Comparison of ENCODE assay signal across 11 cellular contexts in genomic region chr10:79349766-79350406, GRCh38. TPM values are rescaled to one million over a fixed set of nuclear protein-coding genes. Genes with fewer than 3 reads are reported as not detected.
DNase-seq lines count a peak whose midpoint lies in the region; ATAC-seq and TF ChIP-seq lines count a peak whose summit lies in the region.
"Had no signal": no experiment of that assay in that cellular context is flagged by ENCODE, and none has a peak within 500 bp of the region (broad histone marks: within the 10 kb centered on the region; RNA-seq: fewer than 3 reads in every experiment).

No MANE protein-coding gene starts in this region.

- no peak for TF ChIP-seq CTCF in SK-N-SH (IDR thresholded peaks at IDR 0.05)
- no peak for TF ChIP-seq CTCF in NB4 (IDR thresholded peaks at IDR 0.05; ENCODE audit: low read depth, low read length)
- TF ChIP-seq CTCF in colonic mucosa (IDR thresholded peaks at IDR 0.05), result no peak
- no peak for TF ChIP-seq CTCF in osteocyte (IDR thresholded peaks at IDR 0.05)

- H3K27ac ChIP-seq in SK-N-SH (ENCODE audit: low read depth in 2 of 2, low read length in 1 of 2), result no peak overlapping the region
- H3K27ac ChIP-seq in colonic mucosa, result no peak overlapping the region

- no peak overlapping the region; the same call in 1 of the 2 replicates for H3K9ac ChIP-seq in SK-N-SH
- H3K9ac ChIP-seq in colonic mucosa (ENCODE audit: low read depth in 2 of 2, low read length in 2 of 2), result no peak overlapping the region

- H3K27me3 Mint-ChIP-seq in osteocyte (ENCODE audit: unreplicated experiment), result no peaks in the 10 kb centered on the region

- peaks cover 52% of the 10 kb centered on the region for H3K79me2 ChIP-seq in SK-N-SH (ENCODE audit: insufficient read depth)

- H2AFZ ChIP-seq in SK-N-SH (ENCODE audit: low read depth), result no peak overlapping the region

- H3K9me3 ChIP-seq in SK-N-SH (no peaks in the 10 kb centered on the region), colonic mucosa (no peaks in the 10 kb centered on the region)

- no peaks in the 10 kb centered on the region for H3K27me3 ChIP-seq in SK-N-SH (ENCODE audit: insufficient read depth)
- no peaks in the 10 kb centered on the region for H3K27me3 ChIP-seq in colonic mucosa

- POLR2A ChIA-PET in SK-N-SH (lab: Yijun Ruan, JAX), result no interaction called here

- intact Hi-C loops in colonic mucosa (cut with DNase I), result no loop called here

- no peak overlapping the region for H3K4me3 Mint-ChIP-seq in osteocyte (ENCODE audit: unreplicated experiment)

- TF ChIP-seq RAD21 in SK-N-SH (IDR thresholded peaks at IDR 0.05; ENCODE audit: low read length), result no peak

- no peaks in the 10 kb centered on the region for H3F3A ChIP-seq in SK-N-SH (replicated peaks; ENCODE audit: insufficient read depth)

- H3K36me3 ChIP-seq in SK-N-SH (replicated peaks in 1 of 2; ENCODE audit: control insufficient read depth in 1 of 2, insufficient read depth in 2 of 2, low read length in 1 of 2) (peaks cover 52 to 59% of the 10 kb centered on the region in 2 experiments), colonic mucosa (peaks cover 30% of the 10 kb centered on the region)

- peaks cover 31% of the 10 kb centered on the region for H3K36me3 Mint-ChIP-seq in osteocyte (ENCODE audit: unreplicated experiment)

- CTCF ChIA-PET in SK-N-SH (lab: Yijun Ruan, JAX), result interaction anchor here (1.1 kb wide), 1 partner anchor 38 kb away, joined by 3 read pairs; no protein-coding TSS in a partner anchor

- H3K4me3 ChIP-seq in SK-N-SH (ENCODE audit: low read depth in 2 of 2, low read length in 1 of 2) (no peak overlapping the region), NB4 (ENCODE audit: low read depth, low read length) (peak overlapping the region; percentile 94), colonic mucosa (no peak overlapping the region)

- H4K20me1 ChIP-seq in SK-N-SH (ENCODE audit: insufficient read depth), result peaks cover 18% of the 10 kb centered on the region; the same call in 1 of the 2 replicates

- peak overlapping the region; percentile 99 for H3K4me2 ChIP-seq in SK-N-SH

- no peaks in the 10 kb centered on the region for H3K9me3 Mint-ChIP-seq in osteocyte (ENCODE audit: unreplicated experiment)

- WGBS in SK-N-SH (ENCODE audit: low lambda C conversion rate), result 91% methylated on average over 6 of the region's 6 CpGs

- no peaks in the 10 kb centered on the region for H3K9me2 ChIP-seq in SK-N-SH

- H3K4me1 ChIP-seq in SK-N-SH (ENCODE audit: control insufficient read depth in 1 of 2, insufficient read depth in 2 of 2, low read depth in 1 of 2, low read length in 1 of 2), result peaks cover 13 to 42% of the 10 kb centered on the region in 2 experiments; a peak in 3 of 4 replicates
- peaks cover 12% of the 10 kb centered on the region for H3K4me1 ChIP-seq in colonic mucosa

- H3K27ac Mint-ChIP-seq in osteocyte (ENCODE audit: unreplicated experiment), result no peak overlapping the region

- H3K4me1 Mint-ChIP-seq in osteocyte (ENCODE audit: unreplicated experiment), result peaks cover 17% of the 10 kb centered on the region

- DNase-seq in SK-N-SH (no peak), NB4 (ENCODE audit: low read depth) (no peak), colonic mucosa (peak; percentile 16), osteocyte (ENCODE audit: extremely low spot score, unreplicated experiment) (peak; percentile 70), HuH-7 (ENCODE audit: low spot score) (no peak), NCI-H748 treated with DMSO at 0.1 percent for 48 hours (lab: John Stamatoyannopoulos, UW) (no peak)
- DNase-seq: activated CD4-positive, CD25-positive, alpha-beta regulatory T cell treated with anti-CD3 and anti-CD28 coated beads, Interleukin-2, amount 50 U/mL, for 72 hours; NCI-H2029 treated with DMSO at 0.1 percent for 48 hours; retina had no signal

- no peak for TF ChIP-seq EP300 in SK-N-SH (IDR thresholded peaks at IDR 0.05; ENCODE audit: borderline replicate concordance in 1 of 2, low read depth in 1 of 2, low read length in 1 of 2)

- ATAC-seq in SK-N-SH treated with all-trans-retinoic acid at 6 μM for 48 hours (no peak), HG03469 (IDR thresholded peaks at IDR 0.05; ENCODE audit: unreplicated experiment) (no peak)

- no peak for TF ChIP-seq POLR2A in NB4 (IDR thresholded peaks at IDR 0.05; ENCODE audit: extremely low read depth, insufficient read length)

TF ChIP-seq in SK-N-SH, 30 proteins besides CTCF, POLR2A, EP300 and RAD21:
- no peak for TF ChIP-seq MAX (IDR thresholded peaks at IDR 0.05; ENCODE audit: low read depth)
- no peak for TF ChIP-seq SIN3A (IDR thresholded peaks at IDR 0.05; ENCODE audit: borderline replicate concordance, low read depth, low read length)
- no peak for TF ChIP-seq NRF1 (IDR thresholded peaks at IDR 0.05; ENCODE audit: low read depth, low read length)
- TF ChIP-seq SMC3 (IDR thresholded peaks at IDR 0.05; ENCODE audit: low read depth, low read length), result no peak
- TF ChIP-seq JUND (IDR thresholded peaks at IDR 0.05), result no peak
- TF ChIP-seq CHD2 (IDR thresholded peaks at IDR 0.05; ENCODE audit: low read length, partially characterized antibody), result no peak
- TF ChIP-seq USF2 (IDR thresholded peaks at IDR 0.05; ENCODE audit: borderline replicate concordance, low read depth, low read length), result no peak
- TF ChIP-seq TEAD4 (IDR thresholded peaks at IDR 0.05; ENCODE audit: borderline replicate concordance, insufficient read depth), result no peak
- no peak for TF ChIP-seq GABPA (IDR thresholded peaks at IDR 0.05; ENCODE audit: low read depth)
- no peak for TF ChIP-seq RFX5 (IDR thresholded peaks at IDR 0.05; ENCODE audit: low read length)

TF ChIP-seq in SK-N-SH treated with all-trans-retinoic acid at 6 μM for 48 hours, 23 proteins besides CTCF, POLR2A, EP300 and RAD21 (continues in another document):
- TF ChIP-seq PPARA (CRISPR knock-in tag; IDR thresholded peaks at IDR 0.05; ENCODE audit: borderline replicate concordance) (no peak), TOX (CRISPR knock-in tag; IDR thresholded peaks at IDR 0.05; ENCODE audit: borderline replicate concordance) (no peak), TSHZ2 (CRISPR knock-in tag; IDR thresholded peaks at IDR 0.05) (no peak), POU6F1 (CRISPR knock-in tag; IDR thresholded peaks at IDR 0.05; ENCODE audit: borderline replicate concordance, low read depth) (no peak), ZFP3 (CRISPR knock-in tag; IDR thresholded peaks at IDR 0.05) (no peak), SNAI2 (CRISPR knock-in tag; IDR thresholded peaks at IDR 0.05) (no peak), ZFP30 (CRISPR knock-in tag; IDR thresholded peaks at IDR 0.05) (no peak), CREB5 (CRISPR knock-in tag; IDR thresholded peaks at IDR 0.05; ENCODE audit: low read depth) (no peak)

RNA-seq across cellular contexts. Expression of gene PPIF, which starts 2.6 kb away (rescaled TPM):
- polyA plus RNA-seq in SK-N-SH (2012; rRNA removed), result 73.8 and 85.9 TPM in 2 replicates
- polyA plus RNA-seq in SK-N-SH (2012; cell fraction: cytosol; rRNA removed), result 64.9 and 80.6 TPM in 2 replicates
- polyA plus RNA-seq in SK-N-SH (2012; cell fraction: nucleus; rRNA removed), result 163 and 169 TPM in 2 replicates
- 100 to 1,000 TPM in 1 of 2 donors, 10 to 100 TPM in 1; 99.3 to 154 TPM for total RNA-seq in colonic mucosa
- 17.0 and 20.7 TPM in 2 replicates for total RNA-seq in osteocyte

Comparison
In these comparisons a context has a peak if more than half of its experiments do, and no peak if none do; other contexts are left out.
1. DNase-seq: peak in colonic mucosa (single experiment) and osteocyte (single experiment); none in SK-N-SH (single experiment), NB4 (single experiment), HuH-7 (single experiment) and NCI-H748 treated with DMSO at 0.1 percent for 48 hours (single experiment).